ENCODE assay signal across 8 cellular contexts in genomic region chr16:84648595-84649510, GRCh38. TPM values are rescaled to one million over a fixed set of nuclear protein-coding genes. Genes with fewer than 3 reads are reported as not detected.
DNase-seq lines count a peak whose midpoint lies in the region; ATAC-seq and TF ChIP-seq lines count a peak whose summit lies in the region.

No MANE protein-coding gene starts in this region.

- H3K27ac ChIP-seq in 22Rv1, result peak overlapping the region; percentile 53

- H3K36me3 Mint-ChIP-seq in T-helper 2 cell treated with Interferon-gamma antibody and Interleukin-4, amounts not matched to agents 5 μg/mL and 100 μg/mL, for 36 hours (ENCODE audit: low read depth), result peaks cover 29% of the 10 kb centered on the region

- DNase-seq in T-helper 2 cell treated with Interferon-gamma antibody and Interleukin-4, amounts not matched to agents 5 μg/mL and 100 μg/mL, for 36 hours (ENCODE audit: low spot score), result peak; percentile 46
- DNase-seq in cardiac fibroblast (ENCODE audit: low read depth in 2 of 2), result peak in 1 of 2 donors; percentile 16
- peak; percentile 58 to 79 for DNase-seq in left colon
- peak in 2 of 3 experiments; percentile 7 to 39 for DNase-seq in stimulated activated CD4-positive, alpha-beta T cell treated with anti-CD3 and anti-CD28 coated beads, TNF-alpha, amount 100 ng/mL, for 24 hours (ENCODE audit: low read depth in 3 of 3)
- DNase-seq in kidney glomerular epithelial cell (lab: John Stamatoyannopoulos, UW), result no peak

- TF ChIP-seq CTCF in 22Rv1 (IDR thresholded peaks at IDR 0.05) (no peak), cardiac fibroblast (IDR thresholded peaks at IDR 0.05; ENCODE audit: low read depth, low read length) (no peak)

- peak overlapping the region; percentile 81 for H3K4me3 Mint-ChIP-seq in T-helper 2 cell treated with Interferon-gamma antibody and Interleukin-4, amounts not matched to agents 5 μg/mL and 100 μg/mL, for 36 hours

- ATAC-seq in GM18861 (IDR thresholded peaks at IDR 0.05; ENCODE audit: unreplicated experiment) (peak; percentile 53), HG03064 (IDR thresholded peaks at IDR 0.05; ENCODE audit: low read depth, unreplicated experiment) (peak; percentile 73), left colon (peak; percentile 89)

- intact Hi-C loops in left colon (cut with DNase I, micrococcal nuclease), result no loop called here

- H3K27ac Mint-ChIP-seq in T-helper 2 cell treated with Interferon-gamma antibody and Interleukin-4, amounts not matched to agents 5 μg/mL and 100 μg/mL, for 36 hours, result peak overlapping the region; percentile 76

- H3K4me3 ChIP-seq in cardiac fibroblast (replicated peaks in 1 of 2; ENCODE audit: low read depth in 2 of 2, low read length in 2 of 2), result peak overlapping the region; percentile 64 to 71

- peaks cover 40% of the 10 kb centered on the region for H3K4me1 Mint-ChIP-seq in T-helper 2 cell treated with Interferon-gamma antibody and Interleukin-4, amounts not matched to agents 5 μg/mL and 100 μg/mL, for 36 hours (ENCODE audit: low read depth)

- no peaks in the 10 kb centered on the region for H3K9me3 Mint-ChIP-seq in T-helper 2 cell treated with Interferon-gamma antibody and Interleukin-4, amounts not matched to agents 5 μg/mL and 100 μg/mL, for 36 hours

- H3K27me3 Mint-ChIP-seq in T-helper 2 cell treated with Interferon-gamma antibody and Interleukin-4, amounts not matched to agents 5 μg/mL and 100 μg/mL, for 36 hours (ENCODE audit: low read depth), result peaks cover 22% of the 10 kb centered on the region

RNA-seq across cellular contexts. Expression of gene KLHL36, which starts 0.5 kb away (rescaled TPM):
- 10 to 100 TPM; 45.1 to 61.8 TPM for total RNA-seq in left colon

RNA-seq across cellular contexts. Expression of gene COTL1, which starts 31.0 kb away (rescaled TPM):
- 10 to 100 TPM; 51.8 to 71.0 TPM for total RNA-seq in left colon

RNA-seq across cellular contexts. Expression of gene USP10, which starts 50.9 kb away (rescaled TPM):
- 10 to 100 TPM; 65.3 to 77.3 TPM for total RNA-seq in left colon
